In genomic region chr16:46859719-46860152, GRCh38 we compare ENCODE assay signal across 8 cellular contexts. TPM values are rescaled to one million over a fixed set of nuclear protein-coding genes. Genes with fewer than 3 reads are reported as not detected.
DNase-seq lines count a peak whose midpoint lies in the region; ATAC-seq and TF ChIP-seq lines count a peak whose summit lies in the region.

No MANE protein-coding gene starts in this region.

- H3K4me3 ChIP-seq in SJSA1 (no peak overlapping the region), fibroblast of mammary gland (ENCODE audit: control insufficient read depth, low read depth, low read length) (no peak overlapping the region)

- no peak for TF ChIP-seq CTCF in fibroblast of mammary gland (conservative IDR thresholded peaks at IDR 0.05; ENCODE audit: control insufficient read depth, insufficient read depth, low read depth, low read length)

- H3K4me1 ChIP-seq in SJSA1 (replicated peaks), result peaks cover 19% of the 10 kb centered on the region

- no peaks in the 10 kb centered on the region; the same call in 1 of the 2 replicates for H3K9me3 ChIP-seq in SJSA1 (replicated peaks)

- peak; percentile 47 for DNase-seq in T-helper 2 cell treated with Interferon-gamma antibody and Interleukin-4, amounts not matched to agents 5 μg/mL and 100 μg/mL, for 36 hours (ENCODE audit: low spot score)
- DNase-seq in T-helper 2 cell (no peak), SJSA1 (ENCODE audit: low read depth in 1 of 2, low spot score in 2 of 2) (peak; percentile 74 to 83), fibroblast of mammary gland (ENCODE audit: low read depth) (peak; percentile 94), DMS153 (lab: John Stamatoyannopoulos, UW) (no peak)
- DNase-seq in stimulated activated CD4-positive, alpha-beta T cell treated with anti-CD3 and anti-CD28 coated beads, TNF-alpha, amount 100 ng/mL, for 48 hours (ENCODE audit: low read depth in 3 of 3), result peak in 2 of 3 donors; percentile 46 to 49

- H3K4me1 Mint-ChIP-seq in T-helper 2 cell treated with Interferon-gamma antibody and Interleukin-4, amounts not matched to agents 5 μg/mL and 100 μg/mL, for 36 hours (ENCODE audit: low read depth), result peaks cover 26% of the 10 kb centered on the region

- H3K36me3 Mint-ChIP-seq in T-helper 2 cell treated with Interferon-gamma antibody and Interleukin-4, amounts not matched to agents 5 μg/mL and 100 μg/mL, for 36 hours (ENCODE audit: low read depth), result peaks cover 3% of the 10 kb centered on the region

- H3K27ac Mint-ChIP-seq in T-helper 2 cell treated with Interferon-gamma antibody and Interleukin-4, amounts not matched to agents 5 μg/mL and 100 μg/mL, for 36 hours, result peak overlapping the region; percentile 20

- ATAC-seq in GM18520 (IDR thresholded peaks at IDR 0.05; ENCODE audit: unreplicated experiment), result no peak
- no peak for ATAC-seq in GM21515 (IDR thresholded peaks at IDR 0.05; ENCODE audit: unreplicated experiment)

- no peak overlapping the region for H3K4me3 Mint-ChIP-seq in T-helper 2 cell treated with Interferon-gamma antibody and Interleukin-4, amounts not matched to agents 5 μg/mL and 100 μg/mL, for 36 hours

- H3K9me3 Mint-ChIP-seq in T-helper 2 cell treated with Interferon-gamma antibody and Interleukin-4, amounts not matched to agents 5 μg/mL and 100 μg/mL, for 36 hours, result peaks cover 3% of the 10 kb centered on the region

- no peaks in the 10 kb centered on the region for H3K36me3 ChIP-seq in SJSA1

- H3K27me3 Mint-ChIP-seq in T-helper 2 cell treated with Interferon-gamma antibody and Interleukin-4, amounts not matched to agents 5 μg/mL and 100 μg/mL, for 36 hours (ENCODE audit: low read depth), result no peaks in the 10 kb centered on the region

- no peaks in the 10 kb centered on the region for H3K27me3 ChIP-seq in SJSA1 (replicated peaks)

- no peak overlapping the region for H3K27ac ChIP-seq in SJSA1

RNA-seq across cellular contexts. Expression of gene GPT2, which starts 24.4 kb away (rescaled TPM):
- 14.8 and 15.7 TPM in 2 replicates for total RNA-seq in SJSA1 (2014; rRNA removed; shearing (Covaris generic))

RNA-seq across cellular contexts. Expression of gene C16orf87, which starts 28.8 kb away (rescaled TPM):
- total RNA-seq in SJSA1 (2014; rRNA removed; shearing (Covaris generic)), result 33.9 and 37.2 TPM in 2 replicates

Comparison
In these comparisons a context has a peak if more than half of its experiments do, and no peak if none do; other contexts are left out.
1. DNase-seq: peak in T-helper 2 cell treated with Interferon-gamma antibody and Interleukin-4, amounts not matched to agents 5 μg/mL and 100 μg/mL, for 36 hours (single experiment), SJSA1 (2 of 2), fibroblast of mammary gland (single experiment) and stimulated activated CD4-positive, alpha-beta T cell treated with anti-CD3 and anti-CD28 coated beads, TNF-alpha, amount 100 ng/mL, for 48 hours (2 of 3); none in T-helper 2 cell (0 of 5) and DMS153 (single experiment).